13 cellular contexts compared by ENCODE assay signal in genomic region chr4:83128235-83128929, GRCh38. TPM values are rescaled to one million over a fixed set of nuclear protein-coding genes. Genes with fewer than 3 reads are reported as not detected.
DNase-seq lines count a peak whose midpoint lies in the region; ATAC-seq and TF ChIP-seq lines count a peak whose summit lies in the region.
"Had no signal": no experiment of that assay in that cellular context is flagged by ENCODE, and none has a peak within 500 bp of the region (broad histone marks: within the 10 kb centered on the region; RNA-seq: fewer than 3 reads in every experiment).

No MANE protein-coding gene starts in this region.

- H3K27ac Mint-ChIP-seq in MCF 10A (ENCODE audit: low read depth, unreplicated experiment) = peak overlapping the region; percentile 72
- H3K27ac Mint-ChIP-seq: brain had no signal

- H3K27ac ChIP-seq in breast epithelium (no peak overlapping the region), RWPE2 (ENCODE audit: poor library complexity, severe bottlenecking) (peak overlapping the region; percentile 47), upper lobe of right lung (no peak overlapping the region)

- no TSS peak for BruUV-seq in MCF 10A (replicated peaks; lab: Mats Ljungman, UMichigan)

- POLR2A ChIA-PET in MCF 10A (lab: Yijun Ruan, JAX) = interaction anchor here (0.6 to 1.9 kb wide), 4 partner anchors 13 to 129 kb away, joined by 3 to 12 read pairs (median 4); partner anchors contain the start of gene PLAC8

- H3K4me3 ChIP-seq in breast epithelium (no peak overlapping the region), RWPE2 (ENCODE audit: severe bottlenecking) (no peak overlapping the region), upper lobe of right lung (no peak overlapping the region)

- CTCF ChIA-PET in MCF 10A (lab: Yijun Ruan, JAX) = no interaction called here

- H3K4me1 Mint-ChIP-seq in MCF 10A (ENCODE audit: insufficient read depth, unreplicated experiment) = peaks cover 12% of the 10 kb centered on the region
- H3K4me1 Mint-ChIP-seq: brain, nephron had no signal

- DNase-seq in MCF 10A (ENCODE audit: unreplicated experiment) (peak; percentile 86), breast epithelium (ENCODE audit: low spot score in 2 of 2) (no peak), RWPE2 (ENCODE audit: low spot score) (no peak), fibroblast of peridontal ligament (ENCODE audit: extremely low read depth) (peak; percentile 94), upper lobe of right lung (no peak), OCI-M2 (lab: John Stamatoyannopoulos, UW; ENCODE audit: unreplicated experiment) (no peak), NK-92 (lab: John Stamatoyannopoulos, UW; ENCODE audit: unreplicated experiment) (no peak), mesenteric fat pad (ENCODE audit: low spot score) (no peak)
- DNase-seq: hippocampal formation; NCI-H1105; stimulated activated CD4-positive, alpha-beta T cell treated with anti-CD3 and anti-CD28 coated beads, Interleukin-4, amount 100 ng/mL, for 24 hours had no signal

- ATAC-seq in RWPE2 (ENCODE audit: low read depth) (peak; percentile 100), upper lobe of right lung (peak; percentile 55)

- TF ChIP-seq CTCF in MCF 10A (IDR thresholded peaks at IDR 0.05; ENCODE audit: unreplicated experiment) (no peak), breast epithelium (IDR thresholded peaks at IDR 0.05) (no peak), RWPE2 (IDR thresholded peaks at IDR 0.05; ENCODE audit: poor library complexity, severe bottlenecking) (no peak), upper lobe of right lung (IDR thresholded peaks at IDR 0.05) (no peak)

- no peaks in the 10 kb centered on the region for H3K9me3 Mint-ChIP-seq in MCF 10A (ENCODE audit: unreplicated experiment)

- no peak for TF ChIP-seq POLR2A in breast epithelium (IDR thresholded peaks at IDR 0.05)

- H3K4me3 Mint-ChIP-seq in MCF 10A (ENCODE audit: unreplicated experiment) = peak overlapping the region; percentile 1
- H3K4me3 Mint-ChIP-seq: brain, nephron had no signal

- H3K4me1 ChIP-seq in breast epithelium = no peaks in the 10 kb centered on the region
- peaks cover 9% of the 10 kb centered on the region for H3K4me1 ChIP-seq in RWPE2 (ENCODE audit: insufficient read depth, poor library complexity, severe bottlenecking)
- H3K4me1 ChIP-seq in upper lobe of right lung = no peaks in the 10 kb centered on the region

- H3K27me3 Mint-ChIP-seq in MCF 10A (ENCODE audit: insufficient read depth, unreplicated experiment) = no peaks in the 10 kb centered on the region
- H3K27me3 Mint-ChIP-seq: brain had no signal

- H3K36me3 ChIP-seq in breast epithelium (no peaks in the 10 kb centered on the region), RWPE2 (ENCODE audit: low read depth) (no peaks in the 10 kb centered on the region), upper lobe of right lung (no peaks in the 10 kb centered on the region)

- H3K9me3 ChIP-seq in breast epithelium (no peaks in the 10 kb centered on the region), RWPE2 (ENCODE audit: severe bottlenecking) (no peaks in the 10 kb centered on the region), upper lobe of right lung (no peaks in the 10 kb centered on the region)

- H3K36me3 Mint-ChIP-seq in MCF 10A (ENCODE audit: insufficient read depth, unreplicated experiment) = no peaks in the 10 kb centered on the region
- H3K36me3 Mint-ChIP-seq: brain had no signal

- H3K27me3 ChIP-seq in breast epithelium (no peaks in the 10 kb centered on the region), RWPE2 (ENCODE audit: insufficient read depth, poor library complexity, severe bottlenecking) (no peaks in the 10 kb centered on the region), upper lobe of right lung (no peaks in the 10 kb centered on the region)

- intact Hi-C loops in MCF 10A (cut with micrococcal nuclease) = no loop called here
- intact Hi-C loops in breast epithelium (cut with DNase I; ENCODE audit: low total_unique reads) = no loop called here
- intact Hi-C loops in upper lobe of right lung (cut with DNase I) = no loop called here

RNA-seq across cellular contexts. Expression of gene PLAC8, which starts 13.9 kb away (rescaled TPM):
- total RNA-seq in MCF 10A (2022) (2.0 and 3.3 TPM in 2 replicates), breast epithelium (1 to 10 TPM; 1.1 to 7.9 (median 4.5) TPM), upper lobe of right lung (81.7 TPM), mesenteric fat pad (9.5 TPM)

Comparison
In these comparisons a context has a peak if more than half of its experiments do, and no peak if none do; other contexts are left out.
1. DNase-seq: peak in MCF 10A (single experiment) and fibroblast of peridontal ligament (single experiment); none in breast epithelium (0 of 2), RWPE2 (single experiment), upper lobe of right lung (single experiment), OCI-M2 (single experiment), NK-92 (single experiment) and mesenteric fat pad (single experiment).